Comparison of ENCODE assay signal across 17 cellular contexts in genomic region chr12:2290091-2290490, GRCh38.
"Had no signal": no experiment of that assay in that cellular context is flagged by ENCODE, and none has a peak within 500 bp of the region (broad histone marks: within the 10 kb centered on the region; RNA-seq: fewer than 3 reads in every experiment).

No MANE protein-coding gene starts in this region.

- H3K9me3 ChIP-seq: adrenal gland, lower lobe of right lung, neutrophil, upper lobe of left lung had no signal

- H3K4me1 ChIP-seq: adrenal gland, foreskin keratinocyte had no signal

- H3K36me3 ChIP-seq: adrenal gland, lower lobe of right lung, neutrophil, upper lobe of left lung had no signal

- H3K27ac ChIP-seq: adrenal gland, dorsolateral prefrontal cortex, epithelial cell of prostate, foreskin keratinocyte, lower lobe of right lung, neutrophil, skin epidermis, upper lobe of left lung had no signal

- DNase-seq: activated CD4-positive, alpha-beta T cell treated with anti-CD3 and anti-CD28 coated beads for 36 hours; activated CD4-positive, alpha-beta T cell treated with anti-CD3 and anti-CD28 coated beads, Interleukin-2, amount 50 U/mL, for 48 hours; activated gamma-delta T cell; foreskin keratinocyte; hippocampal formation; left cardiac atrium; lower lobe of right lung; natural killer cell; right cardiac atrium; stimulated activated CD4-positive, alpha-beta T cell treated with anti-CD3 and anti-CD28 coated beads, Interleukin-2, amount 100 ng/mL, for 48 hours; T-helper 17 cell; upper lobe of left lung had no signal

- H3K27me3 ChIP-seq: adrenal gland, dorsolateral prefrontal cortex, foreskin keratinocyte, neutrophil, upper lobe of left lung had no signal

- H3K4me3 ChIP-seq: adrenal gland, dorsolateral prefrontal cortex, lower lobe of right lung, skin epidermis, upper lobe of left lung had no signal
